ENCODE assay signal across 1 cellular context in genomic region chr1:201408815-201409200, GRCh38.
TF ChIP-seq lines count a peak whose summit lies in the region.

No MANE protein-coding gene starts in this region.

TF ChIP-seq in H1, 55 proteins besides CTCF, POLR2A, EP300 and RAD21:
- TF ChIP-seq, protein P1, sequence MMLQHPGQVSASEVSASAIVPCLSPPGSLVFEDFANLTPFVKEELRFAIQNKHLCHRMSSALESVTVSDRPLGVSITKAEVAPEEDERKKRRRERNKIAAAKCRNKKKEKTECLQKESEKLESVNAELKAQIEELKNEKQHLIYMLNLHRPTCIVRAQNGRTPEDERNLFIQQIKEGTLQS (IDR thresholded peaks at IDR 0.05; ENCODE audit: insufficient read depth, low read depth, low read length) = no peak
- no peak for TF ChIP-seq RBBP5 (IDR thresholded peaks at IDR 0.05; ENCODE audit: borderline replicate concordance, low read depth, low read length)
- no peak for TF ChIP-seq MAFK (IDR thresholded peaks at IDR 0.05; ENCODE audit: low read depth, low read length)
- TF ChIP-seq JUND (IDR thresholded peaks at IDR 0.05; ENCODE audit: low read length) = no peak
- no peak for TF ChIP-seq JUN (IDR thresholded peaks at IDR 0.05; ENCODE audit: low read depth, low read length)
- TF ChIP-seq BCL11A (IDR thresholded peaks at IDR 0.05; ENCODE audit: low read depth in 2 of 2, low read length in 2 of 2) = no peak
- no peak for TF ChIP-seq SP2 (IDR thresholded peaks at IDR 0.05; ENCODE audit: low read length)
- TF ChIP-seq USF2 (IDR thresholded peaks at IDR 0.05; ENCODE audit: low read length) = no peak
- TF ChIP-seq ZNF274 (IDR thresholded peaks at IDR 0.05; ENCODE audit: borderline replicate concordance, extremely low read depth, low read length) = no peak
- no peak for TF ChIP-seq HDAC6 (IDR thresholded peaks at IDR 0.05; ENCODE audit: low read depth, low read length)
- TF ChIP-seq ASH2L (IDR thresholded peaks at IDR 0.05; ENCODE audit: low read length) = no peak
- no peak for TF ChIP-seq CREB1 (IDR thresholded peaks at IDR 0.05)
- TF ChIP-seq CHD2 (IDR thresholded peaks at IDR 0.05; ENCODE audit: low read length) = no peak
TF ChIP-seq in H1: peak in this region for 0.
